Comparison of ENCODE assay signal across 8 cellular contexts in genomic region chr19:12783849-12784393, GRCh38. TPM values are rescaled to one million over a fixed set of nuclear protein-coding genes. Genes with fewer than 3 reads are reported as not detected.
DNase-seq lines count a peak whose midpoint lies in the region; ATAC-seq and TF ChIP-seq lines count a peak whose summit lies in the region.

No MANE protein-coding gene starts in this region.

- no peaks in the 10 kb centered on the region for H3K36me3 ChIP-seq in WERI-Rb-1
- H3K36me3 ChIP-seq in prostate gland = no peaks in the 10 kb centered on the region

- no peaks in the 10 kb centered on the region for H3K9me3 ChIP-seq in WERI-Rb-1 (ENCODE audit: severe bottlenecking)
- H3K9me3 ChIP-seq in prostate gland = no peaks in the 10 kb centered on the region

- peaks cover 57% of the 10 kb centered on the region for H3K4me1 ChIP-seq in prostate gland (replicated peaks)

- H3K4me3 ChIP-seq in WERI-Rb-1 (ENCODE audit: low read depth, low read length) (no peak overlapping the region), prostate gland (no peak overlapping the region)

- no peak for TF ChIP-seq CTCF in WERI-Rb-1 (IDR thresholded peaks at IDR 0.05; ENCODE audit: low read depth, low read length)
- no peak for TF ChIP-seq CTCF in prostate gland (IDR thresholded peaks at IDR 0.05)
- TF ChIP-seq CTCF in GM13977 (IDR thresholded peaks at IDR 0.05; ENCODE audit: extremely low read depth, insufficient read depth, missing control alignments) = no peak

- DNase-seq in EH (ENCODE audit: low read depth) (peak; percentile 64), WERI-Rb-1 (no peak), cardiac septum (ENCODE audit: low spot score) (peak; percentile 86), prostate gland (ENCODE audit: low spot score) (peak; percentile 43), GDM1 (lab: John Stamatoyannopoulos, UW) (no peak), GM13977 (ENCODE audit: low spot score) (no peak)

- intact Hi-C loops in cardiac septum (cut with DNase I) (no loop called here), prostate gland (cut with DNase I) (no loop called here)

- ATAC-seq in HG03439 (IDR thresholded peaks at IDR 0.05; ENCODE audit: unreplicated experiment) = no peak
- no peak for ATAC-seq in HG03280 (IDR thresholded peaks at IDR 0.05; ENCODE audit: unreplicated experiment)

- in situ Hi-C loops in GM13977 (cut with MboI; ENCODE audit: low pct_unique_long_range_greater_than_20kb, low sequenced_read_pairs, unreplicated experiment) = no loop called here

- 14% methylated on average over 18 of the region's 19 CpGs for WGBS in prostate gland

- TF ChIP-seq POLR2A in prostate gland (IDR thresholded peaks at IDR 0.05) = no peak

- H3K27me3 ChIP-seq in WERI-Rb-1 (ENCODE audit: insufficient read depth, low read depth, severe bottlenecking) = no peaks in the 10 kb centered on the region
- H3K27me3 ChIP-seq in prostate gland (replicated peaks; ENCODE audit: insufficient read depth) = no peaks in the 10 kb centered on the region

- H3K27ac ChIP-seq in WERI-Rb-1 (peak overlapping the region; percentile 96), prostate gland (peak overlapping the region; percentile 100)

RNA-seq across cellular contexts. Expression of gene JUNB, which starts 7.4 kb away (rescaled TPM):
- 97.7 TPM for total RNA-seq in cardiac septum
- 100 to 1,000 TPM; 173 to 290 TPM for total RNA-seq in prostate gland

RNA-seq across cellular contexts. Expression of gene HOOK2, which starts 8.6 kb away (rescaled TPM):
- 101 TPM for total RNA-seq in cardiac septum
- 100 to 1,000 TPM in 1 of 2 donors, 10 to 100 TPM in 1; 49.6 to 126 TPM for total RNA-seq in prostate gland

RNA-seq across cellular contexts. Expression of gene PRDX2, which starts 17.7 kb away (rescaled TPM):
- total RNA-seq in cardiac septum = 595 TPM
- total RNA-seq in prostate gland = 100 to 1,000 TPM; 256 to 548 TPM

RNA-seq across cellular contexts. Expression of gene THSD8, which starts 17.9 kb away (rescaled TPM):
- 0.94 TPM for total RNA-seq in cardiac septum
- under 1 TPM in 1 of 2 donors, not detected in 1; 0.91 TPM for total RNA-seq in prostate gland

RNA-seq across cellular contexts. Expression of gene RNASEH2A, which starts 22.5 kb away (rescaled TPM):
- total RNA-seq in cardiac septum (4.4 TPM), prostate gland (10 to 100 TPM in 1 of 2 donors, 1 to 10 TPM in 1; 8.7 to 11.5 TPM)

Comparison
In these comparisons a context has a peak if more than half of its experiments do, and no peak if none do; other contexts are left out.
1. DNase-seq: peak in EH (single experiment), cardiac septum (single experiment) and prostate gland (single experiment); none in WERI-Rb-1 (single experiment), GDM1 (single experiment) and GM13977 (single experiment).